ENCODE assay signal across 1 cellular context in genomic region chr1:65265296-65266271, GRCh38.
TF ChIP-seq lines count a peak whose summit lies in the region.

No MANE protein-coding gene starts in this region.

TF ChIP-seq in HepG2, 621 proteins besides CTCF, POLR2A, EP300 and RAD21 (continued from another document and continues in another):
- TF ChIP-seq ZNF547 (CRISPR knock-in tag; IDR thresholded peaks at IDR 0.05) (peak; percentile 72; the same call in 1 of the 2 replicates), SMC3 (IDR thresholded peaks at IDR 0.05; ENCODE audit: low read length) (no peak), GFI1 (CRISPR knock-in tag; IDR thresholded peaks at IDR 0.05; ENCODE audit: borderline replicate concordance) (peak; percentile 63; the same call in 1 of the 2 replicates), REPIN1 (CRISPR knock-in tag; IDR thresholded peaks at IDR 0.05; ENCODE audit: borderline replicate concordance, low read depth) (0 out of 2 replicates have a peak, but pooled peaks have one; percentile 28), THAP7 (CRISPR knock-in tag; IDR thresholded peaks at IDR 0.05) (no peak), USF2 (IDR thresholded peaks at IDR 0.05; ENCODE audit: low read depth, low read length) (no peak), USF2 (CRISPR knock-in tag; IDR thresholded peaks at IDR 0.05; ENCODE audit: borderline replicate concordance) (peak; percentile 40; the same call in 1 of the 2 replicates), ZNF616 (CRISPR knock-in tag; IDR thresholded peaks at IDR 0.05; ENCODE audit: low read depth) (no peak), ZMYM4 (CRISPR knock-in tag; IDR thresholded peaks at IDR 0.05) (peak; percentile 78), ZNF501 (CRISPR knock-in tag; IDR thresholded peaks at IDR 0.05) (peak; percentile 68), ZNF296 (CRISPR knock-in tag; conservative IDR thresholded peaks at IDR 0.05) (0 out of 2 replicates have a peak, but pooled peaks have one; percentile 53), ZNF44 (CRISPR knock-in tag; IDR thresholded peaks at IDR 0.05) (0 out of 2 replicates have a peak, but pooled peaks have one; percentile 32), ZNF781 (CRISPR knock-in tag; IDR thresholded peaks at IDR 0.05; ENCODE audit: borderline replicate concordance, not compliant biosample characterization) (no peak), ZNF83 (CRISPR knock-in tag; IDR thresholded peaks at IDR 0.05; ENCODE audit: borderline replicate concordance) (peak; percentile 47; the same call in 1 of the 2 replicates), ZBTB40 (IDR thresholded peaks at IDR 0.05) (no peak), ZBTB40 (CRISPR knock-in tag; IDR thresholded peaks at IDR 0.05) (peak; percentile 58), BORCS8-MEF2B (CRISPR knock-in tag; IDR thresholded peaks at IDR 0.05) (peak; percentile 63; the same call in 1 of the 2 replicates), ZNF709 (CRISPR knock-in tag; IDR thresholded peaks at IDR 0.05) (peak; percentile 62; the same call in 1 of the 2 replicates), ZNF558 (CRISPR knock-in tag; IDR thresholded peaks at IDR 0.05; ENCODE audit: borderline replicate concordance) (no peak), ZBTB7B (CRISPR knock-in tag; IDR thresholded peaks at IDR 0.05) (peak; percentile 47; the same call in 1 of the 2 replicates), ZBTB21 (CRISPR knock-in tag; IDR thresholded peaks at IDR 0.05) (no peak), ZNF564 (CRISPR knock-in tag; IDR thresholded peaks at IDR 0.05) (0 out of 2 replicates have a peak, but pooled peaks have one; percentile 39), ZFY (CRISPR knock-in tag; IDR thresholded peaks at IDR 0.05) (peak; percentile 72), PHB2 (IDR thresholded peaks at IDR 0.05; ENCODE audit: partially characterized antibody) (no peak), ZMYM2 (CRISPR knock-in tag; IDR thresholded peaks at IDR 0.05) (peak; percentile 51; the same call in 1 of the 2 replicates), ARNTL (CRISPR knock-in tag; IDR thresholded peaks at IDR 0.05) (peak; percentile 45; the same call in 1 of the 2 replicates), CC2D1A (CRISPR knock-in tag; IDR thresholded peaks at IDR 0.05) (no peak), ZNF543 (CRISPR knock-in tag; IDR thresholded peaks at IDR 0.05) (0 out of 2 replicates have a peak, but pooled peaks have one; percentile 56), ZNF253 (CRISPR knock-in tag; IDR thresholded peaks at IDR 0.05; ENCODE audit: borderline replicate concordance) (peak; percentile 76; the same call in 1 of the 2 replicates), CHCHD3 (CRISPR knock-in tag; IDR thresholded peaks at IDR 0.05) (no peak), NKX3-1 (CRISPR knock-in tag; IDR thresholded peaks at IDR 0.05) (0 out of 2 replicates have a peak, but pooled peaks have one; percentile 3), REXO4 (CRISPR knock-in tag; IDR thresholded peaks at IDR 0.05; ENCODE audit: borderline replicate concordance) (0 out of 2 replicates have a peak, but pooled peaks have one; percentile 66), ZBTB10 (CRISPR knock-in tag; IDR thresholded peaks at IDR 0.05; ENCODE audit: borderline replicate concordance) (peak; percentile 90), ZNF317 (CRISPR knock-in tag; IDR thresholded peaks at IDR 0.05) (no peak), ARID5B (CRISPR knock-in tag; IDR thresholded peaks at IDR 0.05) (peak; percentile 10; the same call in 1 of the 2 replicates), UBTF (CRISPR knock-in tag; IDR thresholded peaks at IDR 0.05) (peak; percentile 80), FOXK1 (CRISPR knock-in tag; IDR thresholded peaks at IDR 0.05; ENCODE audit: borderline replicate concordance, low read depth) (no peak), HOXA3 (CRISPR knock-in tag; IDR thresholded peaks at IDR 0.05) (peak; percentile 47), HDAC6 (IDR thresholded peaks at IDR 0.05; ENCODE audit: low read depth, low read length) (no peak), STAG1 (CRISPR knock-in tag; IDR thresholded peaks at IDR 0.05) (peak; percentile 56), MTA1 (CRISPR knock-in tag; IDR thresholded peaks at IDR 0.05; ENCODE audit: borderline replicate concordance) (0 out of 2 replicates have a peak, but pooled peaks have one; percentile 49)
